ENCODE assay signal across 10 cellular contexts in the genomic region with DNA sequence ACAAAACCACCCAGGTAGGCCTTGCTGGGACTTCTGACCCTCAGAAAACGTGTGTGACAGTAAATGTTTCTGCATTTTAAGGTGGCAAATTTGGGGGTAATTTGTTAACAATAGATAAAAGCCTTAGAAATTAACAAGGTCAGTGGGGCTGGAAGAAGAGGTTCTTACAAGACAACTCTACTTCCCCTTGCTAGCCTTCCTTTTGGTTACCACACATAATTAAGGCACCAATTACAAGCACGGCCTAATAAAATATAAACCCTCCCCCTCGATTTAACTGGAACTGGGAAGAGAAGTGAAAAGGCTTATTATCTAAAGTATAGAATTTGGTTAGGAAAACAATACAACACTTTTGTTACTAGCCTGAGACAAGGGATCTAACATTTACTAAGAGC. TPM values are rescaled to one million over a fixed set of nuclear protein-coding genes. Genes with fewer than 3 reads are reported as not detected.
A peak's percentile ranks its signal among the peaks of the same experiment; 100 is the strongest.
DNase-seq lines count a peak whose midpoint lies in the region; ATAC-seq and TF ChIP-seq lines count a peak whose summit lies in the region.
"Had no signal": no experiment of that assay in that cellular context is flagged by ENCODE, and none has a peak within 500 bp of the region (broad histone marks: within the 10 kb centered on the region; RNA-seq: fewer than 3 reads in every experiment).

No MANE protein-coding gene starts in this region.

- peaks cover 87% of the 10 kb centered on the region for H3K4me1 ChIP-seq in KMS-11 (ENCODE audit: low read depth, poor library complexity, severe bottlenecking)

- peaks cover 86% of the 10 kb centered on the region for H3K4me1 Mint-ChIP-seq in activated naive CD8-positive, alpha-beta T cell treated with anti-CD3 and anti-CD28 coated beads, Interleukin-2, amount 50 U/mL, for 24 hours

- TF ChIP-seq CTCF in 22Rv1 (IDR thresholded peaks at IDR 0.05) (no peak), KMS-11 (conservative IDR thresholded peaks at IDR 0.05; ENCODE audit: low read depth, low read length) (no peak)

- H3K4me3 Mint-ChIP-seq in activated naive CD8-positive, alpha-beta T cell treated with anti-CD3 and anti-CD28 coated beads, Interleukin-2, amount 50 U/mL, for 24 hours, result no peak overlapping the region

- DNase-seq in activated naive CD8-positive, alpha-beta T cell treated with anti-CD3 and anti-CD28 coated beads, Interleukin-2, amount 50 U/mL, for 24 hours, result no peak
- DNase-seq in HK-2 (ENCODE audit: unreplicated experiment) (no peak), HT-29 (ENCODE audit: low spot score) (no peak), D341Med (ENCODE audit: low spot score) (no peak), NCI-H1436 treated with DMSO at 0.1 percent for 48 hours (lab: John Stamatoyannopoulos, UW) (no peak)
- DNase-seq: NCI-H1417 treated with DMSO at 0.1 percent for 48 hours, tibial artery had no signal

- peak overlapping the region; percentile 91 for H3K27ac Mint-ChIP-seq in activated naive CD8-positive, alpha-beta T cell treated with anti-CD3 and anti-CD28 coated beads, Interleukin-2, amount 50 U/mL, for 24 hours

- 0 out of 2 replicates have a peak overlapping the region, but pooled peaks have one; percentile 19 for H3K27ac ChIP-seq in 22Rv1
- H3K27ac ChIP-seq in KMS-11, result peak overlapping the region; percentile 70

- peak overlapping the region; percentile 19; the same call in 1 of the 2 replicates for H3K9ac ChIP-seq in KMS-11

- no peaks in the 10 kb centered on the region for H3K9me3 Mint-ChIP-seq in activated naive CD8-positive, alpha-beta T cell treated with anti-CD3 and anti-CD28 coated beads, Interleukin-2, amount 50 U/mL, for 24 hours

- H3K4me2 ChIP-seq in KMS-11, result peak overlapping the region; percentile 70

- H3K36me3 Mint-ChIP-seq in activated naive CD8-positive, alpha-beta T cell treated with anti-CD3 and anti-CD28 coated beads, Interleukin-2, amount 50 U/mL, for 24 hours (ENCODE audit: low read depth), result peaks cover 15% of the 10 kb centered on the region

- peak; percentile 11 for ATAC-seq in GM18907 (IDR thresholded peaks at IDR 0.05; ENCODE audit: unreplicated experiment)
- ATAC-seq in activated naive CD8-positive, alpha-beta T cell treated with anti-CD3 and anti-CD28 coated beads, Interleukin-2, amount 50 U/mL, for 24 hours, result no peak

- no peak overlapping the region for H2AFZ ChIP-seq in KMS-11 (ENCODE audit: low read depth)

- no peaks in the 10 kb centered on the region for H3K27me3 Mint-ChIP-seq in activated naive CD8-positive, alpha-beta T cell treated with anti-CD3 and anti-CD28 coated beads, Interleukin-2, amount 50 U/mL, for 24 hours

- H4K20me1 ChIP-seq in KMS-11 (ENCODE audit: insufficient read depth), result no peaks in the 10 kb centered on the region

- H3K4me3 ChIP-seq in KMS-11 (IDR thresholded peaks at IDR 0.05; ENCODE audit: insufficient read depth, low read depth, low read length), result no peak overlapping the region
- H3K4me3 ChIP-seq: tibial artery had no signal

- peaks cover 76% of the 10 kb centered on the region for H3K79me2 ChIP-seq in KMS-11 (ENCODE audit: insufficient read depth, low read depth)

- H3K27me3 ChIP-seq in KMS-11 (ENCODE audit: insufficient read depth, low read depth), result no peaks in the 10 kb centered on the region
- H3K27me3 ChIP-seq: tibial artery had no signal

- H3K36me3 ChIP-seq in KMS-11 (ENCODE audit: insufficient read depth), result no peaks in the 10 kb centered on the region
- H3K36me3 ChIP-seq: tibial artery had no signal

RNA-seq across cellular contexts. Expression of a gene that starts 38.9 kb away (rescaled TPM):
- not detected in 2 replicates for total RNA-seq in HT-29 (2014; rRNA removed; shearing (Covaris generic))
